19 cellular contexts compared by ENCODE assay signal in genomic region chr12:2633825-2634200, GRCh38.
"Had no signal": no experiment of that assay in that cellular context is flagged by ENCODE, and none has a peak within 500 bp of the region (broad histone marks: within the 10 kb centered on the region; RNA-seq: fewer than 3 reads in every experiment).

No MANE protein-coding gene starts in this region.

- H3K27me3 ChIP-seq: heart right ventricle, thyroid gland, upper lobe of right lung, vagina had no signal

- FAIRE-seq: endometrium, islet of Langerhans had no signal

- H3K36me3 ChIP-seq: gastrocnemius medialis, suprapubic skin, thyroid gland, upper lobe of right lung, vagina had no signal

- H3K27ac Mint-ChIP-seq: nephron progenitor cell had no signal

- H3K4me3 ChIP-seq: gastrocnemius medialis, heart right ventricle, skin epidermis, suprapubic skin, thyroid gland, upper lobe of right lung, vagina had no signal

- DNase-seq: effector memory CD4-positive, alpha-beta T cell; gastrocnemius medialis; heart right ventricle; hypothalamus; kidney glomerular epithelial cell; naive B cell; nephron progenitor cell; stimulated activated CD4-positive, alpha-beta T cell treated with anti-CD3 and anti-CD28 coated beads, Interleukin-2, amount 100 ng/mL, for 48 hours; stimulated activated naive CD4-positive, alpha-beta T cell treated with Interleukin-2 at 50 U/mL for 16 hours; thyroid gland had no signal

- H3K9me3 ChIP-seq: gastrocnemius medialis, heart right ventricle, suprapubic skin, thyroid gland, upper lobe of right lung, vagina had no signal

- H3K4me1 ChIP-seq: gastrocnemius medialis, suprapubic skin, upper lobe of right lung, vagina had no signal

- H3K27ac ChIP-seq: skin epidermis, suprapubic skin, thyroid gland, upper lobe of right lung, vagina had no signal

- H3K4me3 Mint-ChIP-seq: naive B cell, nephron progenitor cell had no signal

- H3K36me3 Mint-ChIP-seq: naive B cell had no signal

- H3K4me1 Mint-ChIP-seq: naive B cell had no signal

- ATAC-seq: esophagus mucosa, gastrocnemius medialis, heart right ventricle, left lobe of liver, sciatic nerve, upper lobe of right lung had no signal
